In genomic region chr7:55233001-55233400, GRCh38 we compare ENCODE assay signal across 23 cellular contexts.
DNase-seq lines count a peak whose midpoint lies in the region; ATAC-seq and TF ChIP-seq lines count a peak whose summit lies in the region.
"Had no signal": no experiment of that assay in that cellular context is flagged by ENCODE, and none has a peak within 500 bp of the region (broad histone marks: within the 10 kb centered on the region; RNA-seq: fewer than 3 reads in every experiment).

No MANE protein-coding gene starts in this region.

- H3K9me3 ChIP-seq in neural progenitor cell (ENCODE audit: low read depth) (no peaks in the 10 kb centered on the region), mucosa of descending colon (no peaks in the 10 kb centered on the region)
- H3K9me3 ChIP-seq: Caco-2 had no signal

- DNase-seq in DMS 273 (lab: John Stamatoyannopoulos, UW; ENCODE audit: unreplicated experiment) (peak; percentile 19), DMS 273 treated with DMSO at 0.1 percent for 48 hours (lab: John Stamatoyannopoulos, UW) (no peak), G401 (ENCODE audit: low spot score) (peak; percentile 85), cerebellum (ENCODE audit: low spot score) (peak; percentile 80), neural progenitor cell (ENCODE audit: low spot score) (no peak), DMS114 treated with DMSO at 0.1 percent for 48 hours (lab: John Stamatoyannopoulos, UW; ENCODE audit: unreplicated experiment) (no peak), mucosa of descending colon (no peak)
- DNase-seq: AML-193; Caco-2; Calu3; CD4-positive, alpha-beta T cell; CD8-positive, alpha-beta T cell; DMS153; DMS53; DMS79; DND-41; EL; GF-D8 had no signal

- no peaks in the 10 kb centered on the region for H3F3A ChIP-seq in neural progenitor cell (ENCODE audit: low read depth)

- H2AFZ ChIP-seq in neural progenitor cell (replicated peaks): no peak overlapping the region

- H3K27ac ChIP-seq in neural progenitor cell: no peak overlapping the region
- H3K27ac ChIP-seq: 22Rv1; A549; BLaER1 treated with 17β-estradiol and CSF1 and Interleukin-3, amounts not matched to agents 10 nM and 100 nM; C4-2B had no signal

- H3K27me3 ChIP-seq in neural progenitor cell: no peaks in the 10 kb centered on the region
- H3K27me3 ChIP-seq: BLaER1 treated with 17β-estradiol and CSF1 and Interleukin-3, amounts not matched to agents 10 nM and 100 nM had no signal

- no peak overlapping the region for H3K4me3 Mint-ChIP-seq in neural progenitor cell
- H3K4me3 Mint-ChIP-seq: B cell; CD4-positive, alpha-beta T cell; CD8-positive, alpha-beta T cell had no signal

- no peak for ATAC-seq in mucosa of descending colon
- ATAC-seq: A549; CD8-positive, alpha-beta T cell had no signal

- H4K20me1 ChIP-seq in neural progenitor cell (ENCODE audit: low read depth): no peaks in the 10 kb centered on the region
- H4K20me1 ChIP-seq: BLaER1 treated with 17β-estradiol and CSF1 and Interleukin-3, amounts not matched to agents 10 nM and 100 nM had no signal

- no peaks in the 10 kb centered on the region for H3K79me2 ChIP-seq in neural progenitor cell (ENCODE audit: low read depth)

- H3K9me3 Mint-ChIP-seq in neural progenitor cell: peaks cover 19% of the 10 kb centered on the region

- in situ Hi-C loops in G401 (cut with HindIII; ENCODE audit: low sequenced_read_pairs): no loop called here

- peaks cover 6% of the 10 kb centered on the region for H3K36me3 Mint-ChIP-seq in neural progenitor cell
- H3K36me3 Mint-ChIP-seq: CD8-positive, alpha-beta T cell had no signal

- H3K4me1 ChIP-seq in neural progenitor cell (peaks cover 8% of the 10 kb centered on the region), mucosa of descending colon (ENCODE audit: low read depth) (peaks cover 10% of the 10 kb centered on the region)
- H3K4me1 ChIP-seq: A549; BLaER1 treated with 17β-estradiol and CSF1 and Interleukin-3, amounts not matched to agents 10 nM and 100 nM; Caco-2 had no signal

- no peaks in the 10 kb centered on the region for H3K36me3 ChIP-seq in neural progenitor cell
- no peaks in the 10 kb centered on the region for H3K36me3 ChIP-seq in mucosa of descending colon (ENCODE audit: low read depth)
- H3K36me3 ChIP-seq: BLaER1 treated with 17β-estradiol and CSF1 and Interleukin-3, amounts not matched to agents 10 nM and 100 nM had no signal

- peak overlapping the region; percentile 80 for H3K27ac Mint-ChIP-seq in neural progenitor cell
- H3K27ac Mint-ChIP-seq: B cell; CD4-positive, alpha-beta T cell; CD8-positive, alpha-beta T cell had no signal

- intact Hi-C loops in mucosa of descending colon (cut with DNase I, micrococcal nuclease): no loop called here

- peaks cover 4% of the 10 kb centered on the region for H3K27me3 Mint-ChIP-seq in neural progenitor cell (ENCODE audit: insufficient read depth, low read depth)

- no peak overlapping the region for H3K9ac ChIP-seq in neural progenitor cell
- H3K9ac ChIP-seq: BLaER1 treated with 17β-estradiol and CSF1 and Interleukin-3, amounts not matched to agents 10 nM and 100 nM had no signal

- H3K4me3 ChIP-seq in neural progenitor cell (no peak overlapping the region), mucosa of descending colon (no peak overlapping the region)
- H3K4me3 ChIP-seq: A549; BLaER1 treated with 17β-estradiol and CSF1 and Interleukin-3, amounts not matched to agents 10 nM and 100 nM had no signal

- TF ChIP-seq CTCF in neural progenitor cell (IDR thresholded peaks at IDR 0.05) (no peak), mucosa of descending colon (IDR thresholded peaks at IDR 0.05) (no peak)

- peaks cover 24% of the 10 kb centered on the region for H3K4me1 Mint-ChIP-seq in neural progenitor cell
- H3K4me1 Mint-ChIP-seq: B cell had no signal

- H3K4me2 ChIP-seq in neural progenitor cell: no peak overlapping the region
- H3K4me2 ChIP-seq: A549; BLaER1 treated with 17β-estradiol and CSF1 and Interleukin-3, amounts not matched to agents 10 nM and 100 nM had no signal

Comparison
In these comparisons a context has a peak if more than half of its experiments do, and no peak if none do; other contexts are left out.
1. DNase-seq: peak in DMS 273 (single experiment), G401 (single experiment) and cerebellum (single experiment); none in DMS 273 treated with DMSO at 0.1 percent for 48 hours (single experiment), neural progenitor cell (single experiment), DMS114 treated with DMSO at 0.1 percent for 48 hours (single experiment) and mucosa of descending colon (0 of 3).